In genomic region chr1:10892138-10893065, GRCh38 we compare ENCODE assay signal across 21 cellular contexts.
"Had no signal": no experiment of that assay in that cellular context is flagged by ENCODE, and none has a peak within 500 bp of the region (broad histone marks: within the 10 kb centered on the region; RNA-seq: fewer than 3 reads in every experiment).

No MANE protein-coding gene starts in this region.

- FAIRE-seq: colon, keratinocyte, urothelium cell line had no signal

- DNase-seq: dermis blood vessel endothelial cell; esophagus squamous epithelium; foreskin fibroblast; glutamatergic neuron; left cardiac atrium; left ventricle myocardium inferior; mesenchymal stem cell; naive B cell; posterior cingulate gyrus; sigmoid colon; stimulated activated CD4-positive, alpha-beta T cell treated with anti-CD3 and anti-CD28 coated beads, Interleukin-12 subunit alpha, Interleukin-12 subunit beta, amount 100 ng/mL, for 4 hours; stimulated activated naive CD4-positive, alpha-beta T cell; stomach; substantia nigra had no signal

- ATAC-seq: gastroesophageal sphincter, left cardiac atrium had no signal

- H3K9me3 ChIP-seq: esophagus squamous epithelium, gastroesophageal sphincter, left ventricle myocardium inferior, sigmoid colon, stomach had no signal

- H3K4me3 ChIP-seq: esophagus squamous epithelium, gastroesophageal sphincter, left ventricle myocardium inferior, lung, sigmoid colon, skin epidermis, stomach had no signal

- H3K27ac Mint-ChIP-seq: naive B cell had no signal

- H3K36me3 ChIP-seq: esophagus squamous epithelium, gastroesophageal sphincter, left ventricle myocardium inferior, sigmoid colon, stomach had no signal

- H3K9me3 Mint-ChIP-seq: nephron had no signal

- H3K27ac ChIP-seq: gastroesophageal sphincter, left ventricle myocardium inferior, sigmoid colon, stomach had no signal
